Comparison of ENCODE assay signal across 8 cellular contexts in the genomic region with DNA sequence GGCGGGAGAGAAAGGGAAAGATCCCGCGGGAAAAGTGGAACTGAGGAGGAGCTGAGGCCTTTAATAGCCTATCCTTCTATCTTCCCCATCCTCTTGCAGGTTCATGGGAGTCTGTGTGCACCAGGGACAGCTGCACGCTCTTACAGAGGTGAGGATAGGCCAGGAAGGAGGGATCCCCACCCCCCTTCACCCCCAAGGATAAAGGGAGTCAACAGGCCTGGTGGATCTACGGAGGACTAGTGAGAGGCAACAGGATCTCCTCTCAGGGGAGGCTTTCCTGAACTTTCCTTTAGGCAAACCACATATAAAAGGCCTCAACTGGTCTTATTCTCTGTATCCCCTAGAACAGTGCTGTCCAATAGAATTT. TPM values are rescaled to one million over a fixed set of nuclear protein-coding genes. Genes with fewer than 3 reads are reported as not detected.
DNase-seq lines count a peak whose midpoint lies in the region; ATAC-seq, FAIRE-seq and TF ChIP-seq lines count a peak whose summit lies in the region.

No MANE protein-coding gene starts in this region.

- H3K9me3 ChIP-seq in heart left ventricle (no peaks in the 10 kb centered on the region), HepG2 (ENCODE audit: low read length) (no peaks in the 10 kb centered on the region), upper lobe of left lung (no peaks in the 10 kb centered on the region)

- FAIRE-seq in HepG2 (lab: Jason Lieb, UNC): no peak

- TF ChIP-seq RAD21 in HepG2 (CRISPR knock-in tag; IDR thresholded peaks at IDR 0.05): no peak

- peaks cover 6 to 33% (median 25%) of the 10 kb centered on the region in 12 donors for H3K4me1 ChIP-seq in heart left ventricle
- H3K4me1 ChIP-seq in HepG2 (ENCODE audit: insufficient read depth, low read length): peaks cover 28% of the 10 kb centered on the region
- H3K4me1 ChIP-seq in upper lobe of left lung: peaks cover 18 to 37% (median 25%) of the 10 kb centered on the region in 4 donors

- POLR2A ChIA-PET in HepG2 (lab: Yijun Ruan, JAX): no interaction called here

- peaks cover 2% of the 10 kb centered on the region for H3K27me3 Mint-ChIP-seq in activated naive CD8-positive, alpha-beta T cell treated with anti-CD3 and anti-CD28 coated beads, Interleukin-2, amount 50 U/mL, for 24 hours

- no peak overlapping the region for H2AFZ ChIP-seq in HepG2 (ENCODE audit: low read length)

- H3K27ac Mint-ChIP-seq in activated naive CD8-positive, alpha-beta T cell treated with anti-CD3 and anti-CD28 coated beads, Interleukin-2, amount 50 U/mL, for 24 hours: peak overlapping the region; percentile 65

- no peaks in the 10 kb centered on the region; the same call in 1 of the 2 replicates for H4K20me1 ChIP-seq in HepG2 (ENCODE audit: insufficient read depth, low read length)

- TF ChIP-seq CTCF in heart left ventricle (IDR thresholded peaks at IDR 0.05) (no peak), HepG2 (CRISPR knock-in tag; IDR thresholded peaks at IDR 0.05) (no peak), upper lobe of left lung (IDR thresholded peaks at IDR 0.05) (no peak)

- BruUV-seq in HepG2 (replicated peaks; lab: Mats Ljungman, UMichigan): TSS peak; percentile 55

- H3K4me3 Mint-ChIP-seq in activated naive CD8-positive, alpha-beta T cell treated with anti-CD3 and anti-CD28 coated beads, Interleukin-2, amount 50 U/mL, for 24 hours: peak overlapping the region; percentile 84

- peaks cover 0 to 37% (median 28%) of the 10 kb centered on the region in 9 donors for H3K36me3 ChIP-seq in heart left ventricle
- peaks cover 3 to 14% of the 10 kb centered on the region in 2 experiments; a peak in 3 of 5 replicates for H3K36me3 ChIP-seq in HepG2 (replicated peaks in 1 of 2; ENCODE audit: control insufficient read depth in 1 of 2, insufficient read depth in 2 of 2, low read length in 2 of 2)
- peaks cover 18 to 29% (median 28%) of the 10 kb centered on the region in 4 donors for H3K36me3 ChIP-seq in upper lobe of left lung

- H3K4me3 ChIP-seq in heart left ventricle (peak overlapping the region; percentile 53 to 96 (median 78)), HepG2 (replicated peaks in 1 of 3; ENCODE audit: insufficient read depth in 1 of 3, low read depth in 2 of 3, low read length in 3 of 3) (peak overlapping the region; percentile 63 to 90 (median 69)), upper lobe of left lung (peak overlapping the region; percentile 26 to 99 (median 94))

- intact Hi-C loops in heart left ventricle (cut with DNase I) (loop anchor here in 2 of 10 donors (10.0 kb wide), 2 partner anchors 49 to 89 kb away; partner anchors contain the start of genes CCDC107 (in 2 of the 2), RMRP (in 2 of the 2) and SIT1 (in 2 of the 2)), left cardiac atrium (cut with DNase I) (loop anchor here in 1 of 2 donors (10.0 kb wide), 1 partner anchor 491 kb away; the partner anchor contains the start of gene ATOSB), HepG2 (cut with micrococcal nuclease; ENCODE audit: unreplicated experiment) (no loop called here)

- peak overlapping the region in 9 of 12 donors; percentile 76 to 99 (median 93) for H3K27ac ChIP-seq in heart left ventricle
- H3K27ac ChIP-seq in HepG2 (ENCODE audit: extremely low read length, insufficient read depth, low read length): peak overlapping the region; percentile 13
- H3K27ac ChIP-seq in upper lobe of left lung: peak overlapping the region in 3 of 4 donors; percentile 84 to 95 (median 91)

- no peak for TF ChIP-seq POLR2A in heart left ventricle (IDR thresholded peaks at IDR 0.05)
- TF ChIP-seq POLR2A in HepG2 (IDR thresholded peaks at IDR 0.05; ENCODE audit: insufficient read depth in 1 of 2, low read depth in 2 of 2, low read length in 2 of 2): no peak
- no peak for TF ChIP-seq POLR2A in upper lobe of left lung (IDR thresholded peaks at IDR 0.05)

- in situ Hi-C loops in HepG2 (cut with HindIII; ENCODE audit: extremely low pct_ligation_motif_present, low pct_unique_long_range_greater_than_20kb): no loop called here

- ATAC-seq in heart left ventricle (no peak), left cardiac atrium (no peak), HepG2 (no peak), upper lobe of left lung (ENCODE audit: low FRiP score in 2 of 2) (no peak), GM21423 (IDR thresholded peaks at IDR 0.05; ENCODE audit: unreplicated experiment) (no peak), HG02798 (IDR thresholded peaks at IDR 0.05; ENCODE audit: poor library complexity, unreplicated experiment) (no peak)
- no peak for ATAC-seq in activated naive CD8-positive, alpha-beta T cell treated with anti-CD3 and anti-CD28 coated beads, Interleukin-2, amount 50 U/mL, for 24 hours

- CTCF ChIA-PET in HepG2 (lab: Yijun Ruan, JAX; ENCODE audit: low intra/inter-chr PET ratio, low total read pairs): no interaction called here

- no peak for TF ChIP-seq EP300 in HepG2 (IDR thresholded peaks at IDR 0.05; ENCODE audit: low read depth in 2 of 2, low read length in 2 of 2)
- TF ChIP-seq EP300 in HepG2 (CRISPR knock-in tag; IDR thresholded peaks at IDR 0.05; ENCODE audit: borderline replicate concordance): no peak
- TF ChIP-seq EP300 in upper lobe of left lung (IDR thresholded peaks at IDR 0.05): no peak

- DNase-seq in heart left ventricle: no peak
- DNase-seq in left cardiac atrium: no peak
- DNase-seq in activated naive CD8-positive, alpha-beta T cell treated with anti-CD3 and anti-CD28 coated beads, Interleukin-2, amount 50 U/mL, for 24 hours: no peak
- DNase-seq in HepG2 (ENCODE audit: low spot score): no peak
- no peak for DNase-seq in upper lobe of left lung
- no peak for DNase-seq in H4 (ENCODE audit: low spot score)

- H3K36me3 Mint-ChIP-seq in activated naive CD8-positive, alpha-beta T cell treated with anti-CD3 and anti-CD28 coated beads, Interleukin-2, amount 50 U/mL, for 24 hours (ENCODE audit: low read depth): peaks cover 15% of the 10 kb centered on the region

- H3K9me3 Mint-ChIP-seq in activated naive CD8-positive, alpha-beta T cell treated with anti-CD3 and anti-CD28 coated beads, Interleukin-2, amount 50 U/mL, for 24 hours: no peaks in the 10 kb centered on the region

- H3K79me2 ChIP-seq in HepG2 (ENCODE audit: insufficient read depth, low read length): peaks cover 4% of the 10 kb centered on the region

- 5 to 15% (median 8%) methylated on average over 4 to 5 of the region's 5 CpGs for WGBS in heart left ventricle, 4 donors
- 0% methylated on average over 4 of the region's 5 CpGs for WGBS in HepG2 (ENCODE audit: low lambda C conversion rate)
- WGBS in upper lobe of left lung, 2 donors: 7 to 8% methylated on average over 5 of the region's 5 CpGs

- H3K27me3 ChIP-seq in heart left ventricle (no peaks in the 10 kb centered on the region), HepG2 (ENCODE audit: control insufficient read depth in 1 of 2, insufficient read depth in 2 of 2, low read length in 2 of 2) (no peaks in the 10 kb centered on the region; a peak in 2 of 5 replicates), upper lobe of left lung (no peaks in the 10 kb centered on the region)

- H3K4me1 Mint-ChIP-seq in activated naive CD8-positive, alpha-beta T cell treated with anti-CD3 and anti-CD28 coated beads, Interleukin-2, amount 50 U/mL, for 24 hours: peaks cover 35% of the 10 kb centered on the region

- H3K9ac ChIP-seq in HepG2 (ENCODE audit: insufficient read depth, low read depth, low read length): peak overlapping the region; percentile 73

- H3K4me2 ChIP-seq in HepG2 (ENCODE audit: low read depth, low read length): peak overlapping the region; percentile 88

RNA-seq across cellular contexts. Expression of gene TESK1, which starts 1.1 kb away (rescaled TPM):
- total RNA-seq in heart left ventricle (10 to 100 TPM; 19.8 to 47.6 (median 24.5) TPM), left cardiac atrium (10 to 100 TPM; 30.7 to 31.9 TPM), HepG2 (2016; rRNA removed; fragmentation: Illumina TruSeq; extraction: Trizol) (3.1 and 7.3 TPM in 2 replicates), upper lobe of left lung (10 to 100 TPM; 36.9 to 61.9 (median 43.6) TPM)
- polyA plus RNA-seq in heart left ventricle (10 to 100 TPM; 33.3 to 40.8 TPM), HepG2 (2011; rRNA removed) (13.6 and 17.7 TPM in 2 replicates)
- 8.5 and 8.9 TPM in 2 replicates for total RNA-seq in HepG2 (2016; cell fraction: cytosol; rRNA removed; fragmentation: Illumina TruSeq; extraction: Trizol; ENCODE audit: low read depth)
- total RNA-seq in HepG2 (2016; cell fraction: insoluble cytoplasmic fraction; rRNA removed; fragmentation: Illumina TruSeq; extraction: Trizol): 3.0 and 7.7 TPM in 2 replicates
- total RNA-seq in HepG2 (2016; cell fraction: membrane; rRNA removed; fragmentation: Illumina TruSeq; extraction: Trizol): 12.5 and 13.0 TPM in 2 replicates
- total RNA-seq in HepG2 (2016; cell fraction: nucleus; rRNA removed; fragmentation: Illumina TruSeq; extraction: Trizol): 8.3 and 9.6 TPM in 2 replicates
- 7.5 and 8.6 TPM in 2 replicates for polyA plus RNA-seq in HepG2 (2011; cell fraction: cytosol; rRNA removed)
- 84.3 and 90.2 TPM in 2 replicates for polyA plus RNA-seq in HepG2 (2011; cell fraction: nucleus; rRNA removed)
- polyA plus RNA-seq in HepG2 (2012): 16.5 and 24.7 TPM in 2 replicates
- polyA plus RNA-seq in HepG2 (2016; cell fraction: cytosol; fragmentation: Illumina TruSeq; extraction: Trizol; ENCODE audit: low read depth): 12.4 and 13.5 TPM in 2 replicates
- polyA plus RNA-seq in HepG2 (2016; cell fraction: insoluble cytoplasmic fraction; fragmentation: Illumina TruSeq; extraction: Trizol; ENCODE audit: low read depth): 7.5 and 8.7 TPM in 2 replicates
- 19.0 and 21.4 TPM in 2 replicates for polyA plus RNA-seq in HepG2 (2016; cell fraction: membrane; fragmentation: Illumina TruSeq; extraction: Trizol; ENCODE audit: low read depth)
- 34.7 and 41.3 TPM in 2 replicates for polyA plus RNA-seq in HepG2 (2016; cell fraction: nucleus; fragmentation: Illumina TruSeq; extraction: Trizol; ENCODE audit: insufficient read depth, low read depth)
- polyA minus RNA-seq in HepG2 (2011; rRNA and poly(A)+ RNA removed; ENCODE audit: low replicate concordance): 11.7 and 13.6 TPM in 2 replicates
- polyA minus RNA-seq in HepG2 (2011; cell fraction: cytosol; rRNA and poly(A)+ RNA removed): 4.0 and 5.1 TPM in 2 replicates
- 20.6 and 20.9 TPM in 2 replicates for polyA minus RNA-seq in HepG2 (2011; cell fraction: nucleus; rRNA and poly(A)+ RNA removed)
- 5.4 and 8.0 TPM in 2 replicates for total RNA-seq in H4 (2014; rRNA removed; shearing (Covaris generic))

RNA-seq across cellular contexts. Expression of gene CD72, which starts 12.1 kb away (rescaled TPM):
- total RNA-seq in heart left ventricle (1 to 10 TPM in 4 of 9 donors, under 1 TPM in 3, not detected in 2; 0.46 to 10.0 (median 1.2) TPM), left cardiac atrium (1 to 10 TPM in 1 of 2 donors, under 1 TPM in 1; 0.97 to 1.6 TPM), HepG2 (2016; rRNA removed; fragmentation: Illumina TruSeq; extraction: Trizol) (0.18 TPM in 1 of 2 replicates, not detected in the other), upper lobe of left lung (10 to 100 TPM in 2 of 6 donors, 1 to 10 TPM in 4; 2.5 to 44.0 (median 7.2) TPM)
- polyA plus RNA-seq in heart left ventricle (under 1 TPM; 0.38 to 0.76 TPM), HepG2 (2011; rRNA removed) (0.82 and 1.1 TPM in 2 replicates)
- total RNA-seq in HepG2 (2016; cell fraction: cytosol; rRNA removed; fragmentation: Illumina TruSeq; extraction: Trizol; ENCODE audit: low read depth): not detected in 2 replicates
- 0.17 TPM in 1 of 2 replicates, not detected in the other for total RNA-seq in HepG2 (2016; cell fraction: insoluble cytoplasmic fraction; rRNA removed; fragmentation: Illumina TruSeq; extraction: Trizol)
- total RNA-seq in HepG2 (2016; cell fraction: membrane; rRNA removed; fragmentation: Illumina TruSeq; extraction: Trizol): not detected in 2 replicates
- 1.0 TPM in 1 of 2 replicates, not detected in the other for total RNA-seq in HepG2 (2016; cell fraction: nucleus; rRNA removed; fragmentation: Illumina TruSeq; extraction: Trizol)
- 0.19 and 0.32 TPM in 2 replicates for polyA plus RNA-seq in HepG2 (2011; cell fraction: cytosol; rRNA removed)
- polyA plus RNA-seq in HepG2 (2011; cell fraction: nucleus; rRNA removed): 2.3 and 3.2 TPM in 2 replicates
- polyA plus RNA-seq in HepG2 (2012): 0.19 and 0.71 TPM in 2 replicates
- not detected in 2 replicates for polyA plus RNA-seq in HepG2 (2016; cell fraction: cytosol; fragmentation: Illumina TruSeq; extraction: Trizol; ENCODE audit: low read depth)
- not detected in 2 replicates for polyA plus RNA-seq in HepG2 (2016; cell fraction: insoluble cytoplasmic fraction; fragmentation: Illumina TruSeq; extraction: Trizol; ENCODE audit: low read depth)
- polyA plus RNA-seq in HepG2 (2016; cell fraction: membrane; fragmentation: Illumina TruSeq; extraction: Trizol; ENCODE audit: low read depth): not detected in 2 replicates
- polyA plus RNA-seq in HepG2 (2016; cell fraction: nucleus; fragmentation: Illumina TruSeq; extraction: Trizol; ENCODE audit: insufficient read depth, low read depth): 0.67 TPM in 1 of 2 replicates, not detected in the other
- 0.23 and 0.64 TPM in 2 replicates for polyA minus RNA-seq in HepG2 (2011; rRNA and poly(A)+ RNA removed; ENCODE audit: low replicate concordance)
- not detected in 2 replicates for polyA minus RNA-seq in HepG2 (2011; cell fraction: cytosol; rRNA and poly(A)+ RNA removed)
- polyA minus RNA-seq in HepG2 (2011; cell fraction: nucleus; rRNA and poly(A)+ RNA removed): 1.7 and 2.4 TPM in 2 replicates
- 0.53 and 1.2 TPM in 2 replicates for total RNA-seq in H4 (2014; rRNA removed; shearing (Covaris generic))

RNA-seq across cellular contexts. Expression of gene SIT1, which starts 44.6 kb away (rescaled TPM):
- total RNA-seq in heart left ventricle: 1 to 10 TPM in 1 of 9 donors, under 1 TPM in 2, not detected in 6; 0.47 to 4.2 (median 0.54) TPM
- under 1 TPM in 1 of 2 donors, not detected in 1; 0.19 TPM for polyA plus RNA-seq in heart left ventricle
- 1 to 10 TPM in 1 of 2 donors, under 1 TPM in 1; 0.86 to 1.6 TPM for total RNA-seq in left cardiac atrium
- 0.09 and 0.24 TPM in 2 replicates for total RNA-seq in HepG2 (2016; rRNA removed; fragmentation: Illumina TruSeq; extraction: Trizol)
- total RNA-seq in HepG2 (2016; cell fraction: cytosol; rRNA removed; fragmentation: Illumina TruSeq; extraction: Trizol; ENCODE audit: low read depth): not detected in 2 replicates
- not detected in 2 replicates for total RNA-seq in HepG2 (2016; cell fraction: insoluble cytoplasmic fraction; rRNA removed; fragmentation: Illumina TruSeq; extraction: Trizol)
- total RNA-seq in HepG2 (2016; cell fraction: membrane; rRNA removed; fragmentation: Illumina TruSeq; extraction: Trizol): not detected in 2 replicates
- not detected in 2 replicates for total RNA-seq in HepG2 (2016; cell fraction: nucleus; rRNA removed; fragmentation: Illumina TruSeq; extraction: Trizol)
- 5.0 and 6.7 TPM in 2 replicates for polyA plus RNA-seq in HepG2 (2011; rRNA removed)
- 4.9 and 8.4 TPM in 2 replicates for polyA plus RNA-seq in HepG2 (2011; cell fraction: cytosol; rRNA removed)
- polyA plus RNA-seq in HepG2 (2011; cell fraction: nucleus; rRNA removed): 2.7 and 2.8 TPM in 2 replicates
- polyA plus RNA-seq in HepG2 (2012): 2.0 and 3.3 TPM in 2 replicates
- polyA plus RNA-seq in HepG2 (2016; cell fraction: cytosol; fragmentation: Illumina TruSeq; extraction: Trizol; ENCODE audit: low read depth): 0.12 and 0.14 TPM in 2 replicates
- polyA plus RNA-seq in HepG2 (2016; cell fraction: insoluble cytoplasmic fraction; fragmentation: Illumina TruSeq; extraction: Trizol; ENCODE audit: low read depth): not detected in 2 replicates
- polyA plus RNA-seq in HepG2 (2016; cell fraction: membrane; fragmentation: Illumina TruSeq; extraction: Trizol; ENCODE audit: low read depth): not detected in 2 replicates
- not detected in 2 replicates for polyA plus RNA-seq in HepG2 (2016; cell fraction: nucleus; fragmentation: Illumina TruSeq; extraction: Trizol; ENCODE audit: insufficient read depth, low read depth)
- polyA minus RNA-seq in HepG2 (2011; rRNA and poly(A)+ RNA removed; ENCODE audit: low replicate concordance): 5.0 TPM in 1 of 2 replicates, not detected in the other
- polyA minus RNA-seq in HepG2 (2011; cell fraction: cytosol; rRNA and poly(A)+ RNA removed): 1.4 and 2.8 TPM in 2 replicates
- 0.50 TPM in 1 of 2 replicates, not detected in the other for polyA minus RNA-seq in HepG2 (2011; cell fraction: nucleus; rRNA and poly(A)+ RNA removed)
- total RNA-seq in upper lobe of left lung: 1 to 10 TPM in 5 of 6 donors, not detected in 1; 1.1 to 3.1 (median 1.8) TPM
- total RNA-seq in H4 (2014; rRNA removed; shearing (Covaris generic)): not detected in 2 replicates

RNA-seq across cellular contexts. Expression of gene RMRP, which starts 51.7 kb away (rescaled TPM):
- total RNA-seq in heart left ventricle (over 10,000 TPM in 3 of 9 donors, 1,000 to 10,000 TPM in 5, 100 to 1,000 TPM in 1; 462 to 18,741 (median 5,764) TPM), left cardiac atrium (over 10,000 TPM; 14,118 to 22,490 TPM), HepG2 (2016; rRNA removed; fragmentation: Illumina TruSeq; extraction: Trizol) (1,047 and 4,025 TPM in 2 replicates), upper lobe of left lung (over 10,000 TPM in 2 of 6 donors, 1,000 to 10,000 TPM in 3, 100 to 1,000 TPM in 1; 886 to 22,003 (median 3,451) TPM)
- polyA plus RNA-seq in heart left ventricle (100 to 1,000 TPM; 118 to 429 TPM), HepG2 (2011; rRNA removed) (36.7 and 51.4 TPM in 2 replicates)
- 14,541 and 17,847 TPM in 2 replicates for total RNA-seq in HepG2 (2016; cell fraction: cytosol; rRNA removed; fragmentation: Illumina TruSeq; extraction: Trizol; ENCODE audit: low read depth)
- 1,278 and 4,694 TPM in 2 replicates for total RNA-seq in HepG2 (2016; cell fraction: insoluble cytoplasmic fraction; rRNA removed; fragmentation: Illumina TruSeq; extraction: Trizol)
- total RNA-seq in HepG2 (2016; cell fraction: membrane; rRNA removed; fragmentation: Illumina TruSeq; extraction: Trizol): 1,777 and 1,949 TPM in 2 replicates
- total RNA-seq in HepG2 (2016; cell fraction: nucleus; rRNA removed; fragmentation: Illumina TruSeq; extraction: Trizol): 24,487 and 26,007 TPM in 2 replicates
- polyA plus RNA-seq in HepG2 (2011; cell fraction: cytosol; rRNA removed): 33.6 and 36.8 TPM in 2 replicates
- polyA plus RNA-seq in HepG2 (2011; cell fraction: nucleus; rRNA removed): 3,177 and 3,657 TPM in 2 replicates
- polyA plus RNA-seq in HepG2 (2012): 10.9 and 118 TPM in 2 replicates
- 4.5 TPM in 1 of 2 replicates, not detected in the other for polyA plus RNA-seq in HepG2 (2016; cell fraction: cytosol; fragmentation: Illumina TruSeq; extraction: Trizol; ENCODE audit: low read depth)
- polyA plus RNA-seq in HepG2 (2016; cell fraction: insoluble cytoplasmic fraction; fragmentation: Illumina TruSeq; extraction: Trizol; ENCODE audit: low read depth): not detected in 2 replicates
- polyA plus RNA-seq in HepG2 (2016; cell fraction: membrane; fragmentation: Illumina TruSeq; extraction: Trizol; ENCODE audit: low read depth): not detected in 2 replicates
- not detected in 2 replicates for polyA plus RNA-seq in HepG2 (2016; cell fraction: nucleus; fragmentation: Illumina TruSeq; extraction: Trizol; ENCODE audit: insufficient read depth, low read depth)
- 7,133 and 10,474 TPM in 2 replicates for polyA minus RNA-seq in HepG2 (2011; rRNA and poly(A)+ RNA removed; ENCODE audit: low replicate concordance)
- polyA minus RNA-seq in HepG2 (2011; cell fraction: cytosol; rRNA and poly(A)+ RNA removed): 10,046 and 14,120 TPM in 2 replicates
- 104,669 and 122,700 TPM in 2 replicates for polyA minus RNA-seq in HepG2 (2011; cell fraction: nucleus; rRNA and poly(A)+ RNA removed)
- 4,639 and 15,849 TPM in 2 replicates for total RNA-seq in H4 (2014; rRNA removed; shearing (Covaris generic))

RNA-seq across cellular contexts. Expression of gene CCDC107, which starts 52.0 kb away (rescaled TPM):
- total RNA-seq in heart left ventricle: 10 to 100 TPM; 35.5 to 78.5 (median 43.8) TPM
- polyA plus RNA-seq in heart left ventricle: 100 to 1,000 TPM in 1 of 2 donors, 10 to 100 TPM in 1; 70.1 to 116 TPM
- 10 to 100 TPM; 52.3 to 70.9 TPM for total RNA-seq in left cardiac atrium
- 4.1 and 7.1 TPM in 2 replicates for total RNA-seq in HepG2 (2016; rRNA removed; fragmentation: Illumina TruSeq; extraction: Trizol)
- total RNA-seq in HepG2 (2016; cell fraction: cytosol; rRNA removed; fragmentation: Illumina TruSeq; extraction: Trizol; ENCODE audit: low read depth): 13.2 and 13.3 TPM in 2 replicates
- total RNA-seq in HepG2 (2016; cell fraction: insoluble cytoplasmic fraction; rRNA removed; fragmentation: Illumina TruSeq; extraction: Trizol): 4.2 and 6.7 TPM in 2 replicates
- 13.0 TPM in 2 replicates for total RNA-seq in HepG2 (2016; cell fraction: membrane; rRNA removed; fragmentation: Illumina TruSeq; extraction: Trizol)
- total RNA-seq in HepG2 (2016; cell fraction: nucleus; rRNA removed; fragmentation: Illumina TruSeq; extraction: Trizol): 5.3 and 6.1 TPM in 2 replicates
- polyA plus RNA-seq in HepG2 (2011; rRNA removed): 15.2 and 17.4 TPM in 2 replicates
- 15.9 and 16.7 TPM in 2 replicates for polyA plus RNA-seq in HepG2 (2011; cell fraction: cytosol; rRNA removed)
- 7.4 and 9.8 TPM in 2 replicates for polyA plus RNA-seq in HepG2 (2011; cell fraction: nucleus; rRNA removed)
- polyA plus RNA-seq in HepG2 (2012): 8.7 and 10.5 TPM in 2 replicates
- polyA plus RNA-seq in HepG2 (2016; cell fraction: cytosol; fragmentation: Illumina TruSeq; extraction: Trizol; ENCODE audit: low read depth): 30.2 and 33.6 TPM in 2 replicates
- polyA plus RNA-seq in HepG2 (2016; cell fraction: insoluble cytoplasmic fraction; fragmentation: Illumina TruSeq; extraction: Trizol; ENCODE audit: low read depth): 6.7 and 7.5 TPM in 2 replicates
- 19.8 and 22.8 TPM in 2 replicates for polyA plus RNA-seq in HepG2 (2016; cell fraction: membrane; fragmentation: Illumina TruSeq; extraction: Trizol; ENCODE audit: low read depth)
- polyA plus RNA-seq in HepG2 (2016; cell fraction: nucleus; fragmentation: Illumina TruSeq; extraction: Trizol; ENCODE audit: insufficient read depth, low read depth): 14.5 and 15.3 TPM in 2 replicates
- polyA minus RNA-seq in HepG2 (2011; rRNA and poly(A)+ RNA removed; ENCODE audit: low replicate concordance): 3.4 and 5.3 TPM in 2 replicates
- 4.0 and 4.5 TPM in 2 replicates for polyA minus RNA-seq in HepG2 (2011; cell fraction: cytosol; rRNA and poly(A)+ RNA removed)
- 4.4 and 4.8 TPM in 2 replicates for polyA minus RNA-seq in HepG2 (2011; cell fraction: nucleus; rRNA and poly(A)+ RNA removed)
- total RNA-seq in upper lobe of left lung: 10 to 100 TPM; 17.8 to 49.4 (median 35.1) TPM
- total RNA-seq in H4 (2014; rRNA removed; shearing (Covaris generic)): 6.3 and 7.9 TPM in 2 replicates

Comparison
In these comparisons a context has a peak if more than half of its experiments do, and no peak if none do; other contexts are left out.
1. H3K27ac ChIP-seq: peak in every context shown above with its lines; median percentile 93 in heart left ventricle; 91 in upper lobe of left lung; 13 in HepG2.